Comparison of ENCODE assay signal across 8 cellular contexts in genomic region chr1:48109390-48110009, GRCh38.
DNase-seq lines count a peak whose midpoint lies in the region; ATAC-seq and TF ChIP-seq lines count a peak whose summit lies in the region.

No MANE protein-coding gene starts in this region.

- no peaks in the 10 kb centered on the region for H4K20me1 ChIP-seq in DND-41 (ENCODE audit: insufficient read depth, low read length)

- no peaks in the 10 kb centered on the region for H3K9me3 ChIP-seq in DND-41 (ENCODE audit: insufficient read depth, low read length, severe bottlenecking)
- H3K9me3 ChIP-seq in colonic mucosa: no peaks in the 10 kb centered on the region
- H3K9me3 ChIP-seq in lung (ENCODE audit: control insufficient read depth in 2 of 2, insufficient read depth in 1 of 2, low read length in 1 of 2): no peaks in the 10 kb centered on the region

- 16 to 28% methylated on average over 6 of the region's 6 CpGs for WGBS in lung, 2 donors

- H3K27me3 ChIP-seq in DND-41 (ENCODE audit: insufficient read depth, low read length, poor library complexity): no peaks in the 10 kb centered on the region
- no peaks in the 10 kb centered on the region for H3K27me3 ChIP-seq in colonic mucosa
- no peaks in the 10 kb centered on the region for H3K27me3 ChIP-seq in lung (ENCODE audit: control insufficient read depth, insufficient read depth)

- ATAC-seq in DND-41 (ENCODE audit: insufficient read depth, low read depth): no peak; the same call in 2 of the 3 replicates
- peak; percentile 53 for ATAC-seq in HG03442 (IDR thresholded peaks at IDR 0.05; ENCODE audit: unreplicated experiment)
- no peak for ATAC-seq in lung (ENCODE audit: insufficient read depth, low FRiP score)
- ATAC-seq in stimulated activated naive CD8-positive, alpha-beta T cell treated with anti-CD3 and anti-CD28 coated beads, Interleukin-15, Interleukin-2, amounts not matched to agents 100 U/mL and 50 U/mL, for 24 hours: no peak
- no peak for ATAC-seq in GM18517 (IDR thresholded peaks at IDR 0.05; ENCODE audit: unreplicated experiment)

- TF ChIP-seq CTCF in DND-41 (IDR thresholded peaks at IDR 0.05; ENCODE audit: borderline replicate concordance, extremely low read depth, low read length, poor library complexity, severe bottlenecking) (peak; percentile 85), colonic mucosa (IDR thresholded peaks at IDR 0.05) (peak; percentile 75), lung (IDR thresholded peaks at IDR 0.05; ENCODE audit: control extremely low read depth, extremely low read depth) (peak; percentile 76)

- H3K4me1 ChIP-seq in DND-41 (ENCODE audit: insufficient read depth, low read length) (no peaks in the 10 kb centered on the region), colonic mucosa (no peaks in the 10 kb centered on the region), lung (ENCODE audit: control insufficient read depth in 2 of 2, insufficient read depth in 2 of 2, low read length in 2 of 2) (no peaks in the 10 kb centered on the region)

- peak; percentile 10 for DNase-seq in DND-41
- peak; percentile 55 for DNase-seq in NCI-H69 (lab: John Stamatoyannopoulos, UW)
- DNase-seq in colonic mucosa: peak; percentile 51
- DNase-seq in lung (ENCODE audit: low spot score): no peak
- DNase-seq in stimulated activated naive CD8-positive, alpha-beta T cell treated with anti-CD3 and anti-CD28 coated beads, Interleukin-15, Interleukin-2, amounts not matched to agents 100 U/mL and 50 U/mL, for 24 hours: no peak
- DNase-seq in activated T-cell treated with anti-CD3 and anti-CD28 coated beads for 4 hours: no peak

- intact Hi-C loops in colonic mucosa (cut with DNase I): loop anchor here (5.0 kb wide), 1 partner anchor 93 kb away; no protein-coding TSS in a partner anchor

- H3K9ac ChIP-seq in DND-41 (ENCODE audit: low read depth, low read length) (no peak overlapping the region), colonic mucosa (ENCODE audit: low read depth in 2 of 2, low read length in 2 of 2) (no peak overlapping the region)

- H3K79me2 ChIP-seq in DND-41 (ENCODE audit: insufficient read depth, low read length): no peaks in the 10 kb centered on the region

- H3K36me3 ChIP-seq in DND-41 (ENCODE audit: insufficient read depth, low read length) (no peaks in the 10 kb centered on the region), colonic mucosa (no peaks in the 10 kb centered on the region), lung (ENCODE audit: control insufficient read depth in 2 of 2, insufficient read depth in 2 of 2, low read length in 2 of 2) (no peaks in the 10 kb centered on the region)

- H2AFZ ChIP-seq in DND-41 (ENCODE audit: low read depth, low read length): no peak overlapping the region

- H3K27ac ChIP-seq in DND-41 (ENCODE audit: low read length): no peak overlapping the region
- no peak overlapping the region for H3K27ac ChIP-seq in colonic mucosa
- H3K27ac ChIP-seq in lung (ENCODE audit: low read depth in 1 of 2, low read length in 1 of 2): no peak overlapping the region

- no peak overlapping the region for H3K4me2 ChIP-seq in DND-41 (ENCODE audit: insufficient read depth, low read length)

- H3K4me3 ChIP-seq in DND-41 (ENCODE audit: low read depth in 1 of 2, low read length in 2 of 2): no peak overlapping the region
- no peak overlapping the region for H3K4me3 ChIP-seq in colonic mucosa
- H3K4me3 ChIP-seq in lung: no peak overlapping the region

Comparison
In these comparisons a context has a peak if more than half of its experiments do, and no peak if none do; other contexts are left out.
1. DNase-seq: peak in DND-41 (single experiment), NCI-H69 (single experiment) and colonic mucosa (single experiment); none in lung (single experiment), stimulated activated naive CD8-positive, alpha-beta T cell treated with anti-CD3 and anti-CD28 coated beads, Interleukin-15, Interleukin-2, amounts not matched to agents 100 U/mL and 50 U/mL, for 24 hours (single experiment) and activated T-cell treated with anti-CD3 and anti-CD28 coated beads for 4 hours (single experiment).
2. Peak in every context shown above with its lines, with median percentiles within 50 percentile points of each other: CTCF ChIP-seq.